17 cellular contexts compared by ENCODE assay signal in genomic region chr6:99563056-99563723, GRCh38. TPM values are rescaled to one million over a fixed set of nuclear protein-coding genes. Genes with fewer than 3 reads are reported as not detected.
"Had no signal": no experiment of that assay in that cellular context is flagged by ENCODE, and none has a peak within 500 bp of the region (broad histone marks: within the 10 kb centered on the region; RNA-seq: fewer than 3 reads in every experiment).

No MANE protein-coding gene starts in this region.

- H3K27me3 Mint-ChIP-seq: activated CD4-positive, alpha-beta T cell treated with anti-CD3 and anti-CD28 coated beads for 36 hours; activated CD8-positive, alpha-beta T cell treated with anti-CD3 and anti-CD28 coated beads for 36 hours; activated naive CD8-positive, alpha-beta T cell treated with anti-CD3 and anti-CD28 coated beads, Interleukin-2, amount 50 U/mL, for 24 hours; dendritic cell treated with granulocyte-macrophage colony-stimulating factor and Interleukin-4, amounts not matched to agents 40 ng/mL and 50 ng/mL, for 4 days; memory B cell had no signal

- H3K9me3 Mint-ChIP-seq: activated CD8-positive, alpha-beta T cell treated with anti-CD3 and anti-CD28 coated beads for 36 hours; activated naive CD8-positive, alpha-beta T cell treated with anti-CD3 and anti-CD28 coated beads, Interleukin-2, amount 50 U/mL, for 24 hours; activated T-helper 1 cell treated with anti-CD3 and anti-CD28 coated beads, Interleukin-12 subunit alpha, Interleukin-12 subunit beta, Interleukin-2, Interleukin-4 antibody, amounts not matched to agents 30 ng/mL and 10 ng/mL and 1 ng/mL, durations not matched to agents 14 hours and 24 hours and 36 hours; dendritic cell treated with granulocyte-macrophage colony-stimulating factor and Interleukin-4, amounts not matched to agents 40 ng/mL and 50 ng/mL, for 4 days; memory B cell had no signal

- H3K27me3 ChIP-seq: esophagus muscularis mucosa, thyroid gland, uterus had no signal

- H3K4me3 ChIP-seq: esophagus muscularis mucosa, skin epidermis, thyroid gland, uterus had no signal

- H3K27ac Mint-ChIP-seq: activated CD4-positive, alpha-beta T cell treated with anti-CD3 and anti-CD28 coated beads for 36 hours; activated CD8-positive, alpha-beta T cell treated with anti-CD3 and anti-CD28 coated beads for 36 hours; activated naive CD8-positive, alpha-beta T cell treated with anti-CD3 and anti-CD28 coated beads, Interleukin-2, amount 50 U/mL, for 24 hours; activated T-helper 1 cell treated with anti-CD3 and anti-CD28 coated beads, Interleukin-12 subunit alpha, Interleukin-12 subunit beta, Interleukin-2, Interleukin-4 antibody, amounts not matched to agents 30 ng/mL and 10 ng/mL and 1 ng/mL, durations not matched to agents 14 hours and 24 hours and 36 hours; dendritic cell treated with granulocyte-macrophage colony-stimulating factor and Interleukin-4, amounts not matched to agents 40 ng/mL and 50 ng/mL, for 4 days; memory B cell had no signal

- H3K9me3 ChIP-seq: esophagus muscularis mucosa, thyroid gland, uterus had no signal

- ATAC-seq: activated CD4-positive, alpha-beta T cell treated with anti-CD3 and anti-CD28 coated beads for 36 hours; activated CD8-positive, alpha-beta T cell treated with anti-CD3 and anti-CD28 coated beads for 36 hours; activated naive CD8-positive, alpha-beta T cell treated with anti-CD3 and anti-CD28 coated beads, Interleukin-2, amount 50 U/mL, for 24 hours had no signal

- H3K27ac ChIP-seq: esophagus muscularis mucosa, skin epidermis, thyroid gland, uterus had no signal

- H3K4me1 ChIP-seq: uterus had no signal

- H3K36me3 ChIP-seq: thyroid gland, uterus had no signal

- DNase-seq: activated CD4-positive, alpha-beta T cell treated with anti-CD3 and anti-CD28 coated beads for 36 hours; activated CD8-positive, alpha-beta memory T cell treated with anti-CD3 and anti-CD28 coated beads, Interleukin-2, amount 50 U/mL, for 48 hours; activated CD8-positive, alpha-beta T cell treated with anti-CD3 and anti-CD28 coated beads for 36 hours; activated naive CD4-positive, alpha-beta T cell; activated naive CD8-positive, alpha-beta T cell treated with anti-CD3 and anti-CD28 coated beads, Interleukin-2, amount 50 U/mL, for 24 hours; central memory CD4-positive, alpha-beta T cell; T-helper 9 cell; thyroid gland; uterus had no signal

- H3K4me3 Mint-ChIP-seq: activated CD4-positive, alpha-beta T cell treated with anti-CD3 and anti-CD28 coated beads for 36 hours; activated CD8-positive, alpha-beta T cell treated with anti-CD3 and anti-CD28 coated beads for 36 hours; activated naive CD8-positive, alpha-beta T cell treated with anti-CD3 and anti-CD28 coated beads, Interleukin-2, amount 50 U/mL, for 24 hours; activated T-helper 1 cell treated with anti-CD3 and anti-CD28 coated beads, Interleukin-12 subunit alpha, Interleukin-12 subunit beta, Interleukin-2, Interleukin-4 antibody, amounts not matched to agents 30 ng/mL and 10 ng/mL and 1 ng/mL, durations not matched to agents 14 hours and 24 hours and 36 hours; dendritic cell treated with granulocyte-macrophage colony-stimulating factor and Interleukin-4, amounts not matched to agents 40 ng/mL and 50 ng/mL, for 4 days; memory B cell had no signal

RNA-seq across cellular contexts. Expression of gene PRDM13, which starts 43.4 kb away (rescaled TPM):
- total RNA-seq: activated CD4-positive, alpha-beta T cell treated with anti-CD3 and anti-CD28 coated beads for 36 hours; activated CD8-positive, alpha-beta T cell treated with anti-CD3 and anti-CD28 coated beads for 36 hours; activated T-helper 1 cell treated with anti-CD3 and anti-CD28 coated beads, Interleukin-12 subunit alpha, Interleukin-12 subunit beta, Interleukin-2, Interleukin-4 antibody, amounts not matched to agents 30 ng/mL and 10 ng/mL and 1 ng/mL, durations not matched to agents 14 hours and 24 hours and 36 hours; esophagus muscularis mucosa; fibroblast of villous mesenchyme; osteoblast; thyroid gland; uterus had no signal
- polyA plus RNA-seq: neural cell had no signal
